10 cellular contexts compared by ENCODE assay signal in the genomic region with DNA sequence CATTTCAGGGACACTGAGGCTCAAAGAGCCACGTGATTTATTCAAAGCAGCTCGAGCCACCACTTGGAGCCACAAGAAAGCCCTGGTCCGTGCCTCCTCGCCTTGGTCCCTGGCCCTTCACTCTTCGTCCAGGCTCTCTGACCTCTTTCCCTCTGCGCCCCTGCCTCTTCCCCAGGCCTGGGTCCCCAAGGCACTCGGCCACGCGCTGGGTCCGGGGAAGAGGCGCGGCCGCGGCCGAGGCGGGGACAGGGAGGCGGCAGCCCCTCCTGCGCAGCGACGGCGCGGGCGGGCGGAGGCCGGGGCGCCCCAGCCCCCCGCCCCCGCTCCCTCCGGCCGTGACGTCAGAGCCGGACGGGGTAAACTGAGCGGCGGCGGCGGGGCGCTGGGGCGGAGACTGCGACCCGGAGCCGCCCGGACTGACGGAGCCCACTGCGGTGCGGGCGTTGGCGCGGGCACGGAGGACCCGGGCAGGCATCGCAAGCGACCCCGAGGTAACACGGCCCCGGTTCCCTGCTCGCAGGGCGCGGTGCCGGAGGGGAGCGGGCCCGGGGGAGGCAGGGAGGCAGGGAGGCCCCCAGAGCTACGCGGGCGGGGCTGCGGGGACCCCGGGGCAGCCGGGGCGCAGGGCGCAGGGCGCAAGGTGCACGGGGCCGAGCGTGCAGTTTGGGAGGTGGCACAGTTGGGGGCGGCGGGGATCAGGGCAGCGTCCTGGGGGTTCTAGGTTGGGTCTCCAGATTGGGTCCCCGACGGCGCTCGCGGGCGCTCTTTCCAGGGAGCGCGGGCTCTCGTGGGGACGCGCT. TPM values are rescaled to one million over a fixed set of nuclear protein-coding genes. Genes with fewer than 3 reads are reported as not detected.
DNase-seq lines count a peak whose midpoint lies in the region; ATAC-seq, FAIRE-seq and TF ChIP-seq lines count a peak whose summit lies in the region.
"Had no signal": no experiment of that assay in that cellular context is flagged by ENCODE, and none has a peak within 500 bp of the region (broad histone marks: within the 10 kb centered on the region; RNA-seq: fewer than 3 reads in every experiment).

SLC18A2 (plus strand) TSS at position 385 of the 800 bp plus-strand sequence. CDS start 580 bp downstream, outside the sequence.

- H3K9me3 Mint-ChIP-seq in activated CD4-positive, alpha-beta T cell treated with anti-CD3 and anti-CD28 coated beads for 36 hours (ENCODE audit: low read depth): no peaks in the 10 kb centered on the region
- no peaks in the 10 kb centered on the region for H3K9me3 Mint-ChIP-seq in activated CD4-positive, alpha-beta T cell treated with anti-CD3 and anti-CD28 coated beads, Interleukin-2, amount 10 ng/mL, durations not matched to agents 7 days and 5 days
- no peaks in the 10 kb centered on the region for H3K9me3 Mint-ChIP-seq in WTC11

- H3K27ac ChIP-seq in keratinocyte (ENCODE audit: control insufficient read depth, insufficient read depth, low read length) (no peak within 1 kb of the TSS), smooth muscle cell (ENCODE audit: low read depth) (no peak within 1 kb of the TSS)
- H3K27ac ChIP-seq: tibial nerve had no signal

- dilution Hi-C loops in keratinocyte (cut with MboI; ENCODE audit: extremely low pct_ligation_motif_present, low sequenced_read_pairs): no loop called here

- no peak within 1 kb of the TSS for H2AFZ ChIP-seq in keratinocyte (ENCODE audit: control insufficient read depth, low read length)
- no peak within 1 kb of the TSS for H2AFZ ChIP-seq in smooth muscle cell (ENCODE audit: low read depth)

- no peaks in the 10 kb centered on the region for H3F3A ChIP-seq in smooth muscle cell (ENCODE audit: low read depth)

- FAIRE-seq in keratinocyte (lab: Jason Lieb, UNC): no peak

- intact Hi-C loops in activated CD4-positive, alpha-beta T cell treated with anti-CD3 and anti-CD28 coated beads for 36 hours (cut with DNase I, micrococcal nuclease): no loop called here
- intact Hi-C loops in head of caudate nucleus (cut with DNase I): no loop called here

- H3K9ac ChIP-seq in keratinocyte (ENCODE audit: control insufficient read depth, extremely low read depth, insufficient read depth, low read length) (no peak within 1 kb of the TSS), smooth muscle cell (ENCODE audit: low read depth) (no peak within 1 kb of the TSS)

- H3K27me3 ChIP-seq in keratinocyte (ENCODE audit: control insufficient read depth, extremely low read depth, insufficient read depth, low read length): peaks cover 74% of the 10 kb centered on the region
- peaks cover 93% of the 10 kb centered on the region for H3K27me3 ChIP-seq in smooth muscle cell (ENCODE audit: low read depth)

- no peak for DNase-seq in activated CD4-positive, alpha-beta T cell treated with anti-CD3 and anti-CD28 coated beads for 36 hours
- DNase-seq in activated CD4-positive, alpha-beta T cell treated with anti-CD3 and anti-CD28 coated beads, Interleukin-2, amount 10 ng/mL, durations not matched to agents 7 days and 5 days: no peak
- DNase-seq in WTC11 (ENCODE audit: low spot score) (peak; percentile 50), keratinocyte (ENCODE audit: low read depth, low spot score) (no peak), smooth muscle cell (lab: John Stamatoyannopoulos, UW; ENCODE audit: unreplicated experiment) (no peak), DMS79 treated with DMSO at 0.1 percent for 48 hours (lab: John Stamatoyannopoulos, UW) (no peak), head of caudate nucleus (no peak)
- DNase-seq: activated CD4-positive, alpha-beta T cell treated with anti-CD3 and anti-CD28 coated beads, Interleukin-2, amount 50 U/mL, for 48 hours had no signal

- CTCF ChIA-PET in activated CD4-positive, alpha-beta T cell treated with anti-CD3 and anti-CD28 coated beads for 36 hours (lab: Charles Lee): interaction anchor here (1.9 kb wide), 1 partner anchor 79 kb away, joined by 8 read pairs; no protein-coding TSS in a partner anchor
- CTCF ChIA-PET in activated CD4-positive, alpha-beta T cell treated with anti-CD3 and anti-CD28 coated beads, Interleukin-2, amount 10 ng/mL, durations not matched to agents 7 days and 5 days (lab: Charles Lee): no interaction called here
- CTCF ChIA-PET in WTC11 (lab: Charles Lee): interaction anchor here (0.9 to 5.5 kb wide), 7 partner anchors 14 to 202 kb away, joined by 3 to 56 read pairs (median 5); no protein-coding TSS in a partner anchor

- H3K36me3 ChIP-seq in keratinocyte (ENCODE audit: control insufficient read depth in 2 of 2, extremely low read depth in 1 of 2, insufficient read depth in 2 of 2, low read length in 2 of 2) (no peaks in the 10 kb centered on the region), smooth muscle cell (ENCODE audit: low read depth) (no peaks in the 10 kb centered on the region)
- H3K36me3 ChIP-seq: tibial nerve had no signal

- no peaks in the 10 kb centered on the region for H4K20me1 ChIP-seq in keratinocyte (ENCODE audit: control insufficient read depth, extremely low read depth, insufficient read depth, low read length)
- no peaks in the 10 kb centered on the region for H4K20me1 ChIP-seq in smooth muscle cell (ENCODE audit: low read depth)

- 0% methylated on average over 32 of the region's 88 CpGs for WGBS in smooth muscle cell (ENCODE audit: low lambda C conversion rate)

- no peaks in the 10 kb centered on the region for H3K9me1 ChIP-seq in keratinocyte (ENCODE audit: control insufficient read depth, extremely low read depth, insufficient read depth, low read length)

- no peak within 1 kb of the TSS for H3K4me3 ChIP-seq in keratinocyte (ENCODE audit: control insufficient read depth in 2 of 3, extremely low read depth in 1 of 3, insufficient read depth in 2 of 3, low read depth in 1 of 3, low read length in 3 of 3)
- peak within 1 kb of the TSS; percentile 32 for H3K4me3 ChIP-seq in smooth muscle cell

- POLR2A ChIA-PET in activated CD4-positive, alpha-beta T cell treated with anti-CD3 and anti-CD28 coated beads for 36 hours (lab: Charles Lee): no interaction called here
- POLR2A ChIA-PET in activated CD4-positive, alpha-beta T cell treated with anti-CD3 and anti-CD28 coated beads, Interleukin-2, amount 10 ng/mL, durations not matched to agents 7 days and 5 days (lab: Charles Lee): no interaction called here
- POLR2A ChIA-PET in WTC11 (lab: Charles Lee): interaction anchor here (0.6 to 1.1 kb wide), 3 partner anchors 128 to 1215 kb away, joined by 4 to 7 read pairs (median 7); no protein-coding TSS in a partner anchor

- H3K27me3 Mint-ChIP-seq in activated CD4-positive, alpha-beta T cell treated with anti-CD3 and anti-CD28 coated beads for 36 hours: peaks cover 28% of the 10 kb centered on the region
- H3K27me3 Mint-ChIP-seq in activated CD4-positive, alpha-beta T cell treated with anti-CD3 and anti-CD28 coated beads, Interleukin-2, amount 10 ng/mL, durations not matched to agents 7 days and 5 days: peaks cover 20% of the 10 kb centered on the region
- H3K27me3 Mint-ChIP-seq in WTC11 (ENCODE audit: low read depth): peaks cover 37% of the 10 kb centered on the region

- no peak for TF ChIP-seq CTCF in WTC11 (IDR thresholded peaks at IDR 0.05)
- no peak for TF ChIP-seq CTCF in keratinocyte (optimal IDR thresholded peaks at IDR 0.05 in 1 of 3, IDR thresholded peaks at IDR 0.05 in 1 of 3, conservative IDR thresholded peaks at IDR 0.05 in 1 of 3; ENCODE audit: extremely low read depth in 1 of 3, insufficient read depth in 2 of 3, low read length in 3 of 3)
- no peak for TF ChIP-seq CTCF in smooth muscle cell (IDR thresholded peaks at IDR 0.05; ENCODE audit: borderline replicate concordance, insufficient read depth, poor library complexity, severe bottlenecking)

- H3K9me3 ChIP-seq in keratinocyte (ENCODE audit: control insufficient read depth, low read depth, low read length) (no peaks in the 10 kb centered on the region), smooth muscle cell (replicated peaks; ENCODE audit: low read depth) (no peaks in the 10 kb centered on the region)
- H3K9me3 ChIP-seq: tibial nerve had no signal

- H3K4me3 Mint-ChIP-seq in activated CD4-positive, alpha-beta T cell treated with anti-CD3 and anti-CD28 coated beads for 36 hours: peak within 1 kb of the TSS; percentile 43
- no peak within 1 kb of the TSS for H3K4me3 Mint-ChIP-seq in activated CD4-positive, alpha-beta T cell treated with anti-CD3 and anti-CD28 coated beads, Interleukin-2, amount 10 ng/mL, durations not matched to agents 7 days and 5 days
- H3K4me3 Mint-ChIP-seq in WTC11: peak within 1 kb of the TSS; percentile 80

- H3K27ac Mint-ChIP-seq in activated CD4-positive, alpha-beta T cell treated with anti-CD3 and anti-CD28 coated beads for 36 hours: no peak within 1 kb of the TSS
- H3K27ac Mint-ChIP-seq in activated CD4-positive, alpha-beta T cell treated with anti-CD3 and anti-CD28 coated beads, Interleukin-2, amount 10 ng/mL, durations not matched to agents 7 days and 5 days: no peak within 1 kb of the TSS
- H3K27ac Mint-ChIP-seq in WTC11: no peak within 1 kb of the TSS

- H3K4me1 ChIP-seq in keratinocyte (ENCODE audit: control insufficient read depth, extremely low read depth, insufficient read depth, low read length) (no peaks in the 10 kb centered on the region), smooth muscle cell (ENCODE audit: low read depth) (no peaks in the 10 kb centered on the region)

- H3K4me2 ChIP-seq in keratinocyte (ENCODE audit: control insufficient read depth, extremely low read depth, insufficient read depth, low read depth, low read length) (peak within 1 kb of the TSS; percentile 10), smooth muscle cell (peak within 1 kb of the TSS; percentile 79)

- H3K4me1 Mint-ChIP-seq in activated CD4-positive, alpha-beta T cell treated with anti-CD3 and anti-CD28 coated beads for 36 hours: peaks cover 4% of the 10 kb centered on the region
- H3K4me1 Mint-ChIP-seq in activated CD4-positive, alpha-beta T cell treated with anti-CD3 and anti-CD28 coated beads, Interleukin-2, amount 10 ng/mL, durations not matched to agents 7 days and 5 days: peaks cover 4% of the 10 kb centered on the region
- peaks cover 7% of the 10 kb centered on the region for H3K4me1 Mint-ChIP-seq in WTC11

- no peak for ATAC-seq in activated CD4-positive, alpha-beta T cell treated with anti-CD3 and anti-CD28 coated beads for 36 hours
- ATAC-seq in WTC11: peak; percentile 51
- ATAC-seq in GM19467 (IDR thresholded peaks at IDR 0.05; ENCODE audit: unreplicated experiment): no peak

- no peaks in the 10 kb centered on the region for H3K36me3 Mint-ChIP-seq in activated CD4-positive, alpha-beta T cell treated with anti-CD3 and anti-CD28 coated beads for 36 hours (ENCODE audit: low read depth)
- H3K36me3 Mint-ChIP-seq in activated CD4-positive, alpha-beta T cell treated with anti-CD3 and anti-CD28 coated beads, Interleukin-2, amount 10 ng/mL, durations not matched to agents 7 days and 5 days (ENCODE audit: low read depth): no peaks in the 10 kb centered on the region
- H3K36me3 Mint-ChIP-seq in WTC11: peaks cover 4% of the 10 kb centered on the region; the same call in 1 of the 2 replicates

- H3K79me2 ChIP-seq in keratinocyte (ENCODE audit: control insufficient read depth, insufficient read depth, low read length) (no peaks in the 10 kb centered on the region), smooth muscle cell (ENCODE audit: low read depth) (no peaks in the 10 kb centered on the region)

RNA-seq across cellular contexts. Expression of gene SLC18A2, which starts in this region (rescaled TPM):
- under 1 TPM; 0.14 to 0.21 TPM for total RNA-seq in activated CD4-positive, alpha-beta T cell treated with anti-CD3 and anti-CD28 coated beads for 36 hours
- not detected for total RNA-seq in activated CD4-positive, alpha-beta T cell treated with anti-CD3 and anti-CD28 coated beads, Interleukin-2, amount 10 ng/mL, durations not matched to agents 7 days and 5 days
- total RNA-seq in WTC11 (2021) (5.9 to 7.1 TPM (median 7.1 TPM) in 3 replicates), smooth muscle cell (0.09 and 0.18 TPM in 2 replicates)
- polyA plus RNA-seq in keratinocyte (not detected in 3 replicates), smooth muscle cell (0.18 TPM in 1 of 2 replicates, not detected in the other)
- not detected for polyA plus RNA-seq in keratinocyte (2011; ENCODE audit: low read depth)
- polyA plus RNA-seq in keratinocyte (2011; cell fraction: cytosol; rRNA removed): not detected in 2 replicates
- polyA plus RNA-seq in keratinocyte (2011; cell fraction: nucleus; rRNA removed): not detected in 2 replicates
- not detected in 2 replicates for polyA plus RNA-seq in keratinocyte (2012; ENCODE audit: low replicate concordance)
- polyA minus RNA-seq in keratinocyte: not detected in 3 replicates
- polyA minus RNA-seq in keratinocyte (2011; cell fraction: cytosol; rRNA and poly(A)+ RNA removed): not detected
- polyA minus RNA-seq in keratinocyte (2011; cell fraction: nucleus; rRNA and poly(A)+ RNA removed): not detected in 2 replicates
